In the genomic region with DNA sequence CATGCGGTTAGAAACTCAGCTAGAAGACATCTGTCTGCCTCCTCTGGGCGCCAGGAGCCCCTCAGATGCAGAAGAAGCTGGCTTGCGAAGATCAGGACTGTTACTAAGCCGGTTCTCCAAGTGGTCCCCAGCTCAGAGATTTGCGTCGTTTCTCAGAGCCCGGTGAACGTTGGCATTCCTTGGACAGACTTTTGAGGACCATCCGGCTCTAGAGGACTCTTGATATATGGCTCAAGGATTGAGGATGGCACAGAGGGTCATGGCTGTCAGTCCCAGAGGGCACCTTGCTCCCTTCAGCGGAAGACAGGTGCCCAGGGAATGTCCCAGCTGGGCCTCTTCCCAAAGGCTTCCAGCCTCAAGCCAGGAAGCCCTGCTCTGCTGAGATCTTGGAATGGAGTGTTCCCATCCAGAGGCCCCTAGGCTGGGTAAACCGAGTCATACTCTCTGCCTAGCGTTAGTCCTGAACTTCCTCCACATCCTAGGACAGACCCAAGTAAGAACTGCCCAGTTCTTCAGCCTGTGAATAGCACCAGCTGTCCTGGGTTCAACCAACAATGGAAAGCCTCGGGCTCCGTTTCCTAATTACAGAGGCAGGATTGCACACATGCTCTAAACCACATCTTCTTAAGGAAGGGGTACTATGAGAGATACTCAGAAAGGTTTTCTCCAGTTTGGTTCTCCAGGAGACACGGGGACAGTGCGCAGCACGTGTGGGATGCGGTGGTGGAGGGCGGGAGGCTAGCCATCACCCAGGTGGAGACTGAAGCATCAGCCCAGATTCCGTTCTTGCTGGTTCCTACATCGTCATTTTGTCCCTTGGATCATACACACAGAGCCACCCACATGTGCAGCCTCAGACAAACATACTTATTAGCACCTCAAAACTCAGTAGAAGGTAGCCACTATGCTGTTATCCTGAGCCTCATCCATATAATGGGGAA, we compare ENCODE assay signal across 21 cellular contexts.
"Had no signal": no experiment of that assay in that cellular context is flagged by ENCODE, and none has a peak within 500 bp of the region (broad histone marks: within the 10 kb centered on the region; RNA-seq: fewer than 3 reads in every experiment).

No MANE protein-coding gene starts in this region.

- H3K4me1 ChIP-seq: esophagus squamous epithelium, gastroesophageal sphincter, pancreas, right lobe of liver, tibial nerve had no signal

- DNase-seq: caudate nucleus; cortex of kidney; dorsolateral prefrontal cortex; effector CD8-positive, alpha-beta T cell; esophagus squamous epithelium; foreskin fibroblast; glutamatergic neuron; left cardiac atrium; left ventricle myocardium superior; mesendoderm; mucosa of descending colon; natural killer cell; pancreas; right lobe of liver; stimulated activated CD4-positive, alpha-beta T cell treated with anti-CD3 and anti-CD28 coated beads, Interleukin-15, amount 100 ng/mL, for 24 hours; stimulated activated CD4-positive, alpha-beta T cell treated with anti-CD3 and anti-CD28 coated beads, Interleukin-1b, Interleukin-23, amount 100 ng/mL, for 48 hours; stimulated activated CD4-positive, alpha-beta T cell treated with anti-CD3 and anti-CD28 coated beads, Interleukin-4, amount 100 ng/mL, for 24 hours had no signal

- H3K27ac ChIP-seq: dorsolateral prefrontal cortex, epithelial cell of prostate, esophagus squamous epithelium, gastroesophageal sphincter, pancreas, right lobe of liver, tibial nerve had no signal

- H3K36me3 ChIP-seq: pancreas, right lobe of liver had no signal

- H3K4me3 ChIP-seq: dorsolateral prefrontal cortex, esophagus squamous epithelium, gastroesophageal sphincter, mucosa of descending colon, pancreas, right lobe of liver, tibial nerve had no signal

- ATAC-seq: gastroesophageal sphincter; left cardiac atrium; left ventricle myocardium superior; mucosa of descending colon; natural killer cell; pancreas; right lobe of liver; stimulated activated memory B cell treated with anti-CD40 and anti-IgM and Interleukin-4, amounts not matched to agents 10 μg/mL and 1 μg/mL and 100 μg/mL, for 72 hours had no signal

- H3K9me3 ChIP-seq: pancreas, right lobe of liver had no signal

- H3K27me3 ChIP-seq: dorsolateral prefrontal cortex, esophagus squamous epithelium, gastroesophageal sphincter, pancreas, right lobe of liver, tibial nerve had no signal
